1 cellular context compared by ENCODE assay signal in genomic region chr9:94802795-94803194, GRCh38.
TF ChIP-seq lines count a peak whose summit lies in the region.

No MANE protein-coding gene starts in this region.

TF ChIP-seq in HEK293, 187 proteins besides CTCF, POLR2A, EP300 and RAD21 (continued from another document):
- TF ChIP-seq ZNF596 (tag by site-specific recombination; IDR thresholded peaks at IDR 0.05) (no peak), ZNF571 (tag by site-specific recombination; IDR thresholded peaks at IDR 0.05) (no peak), HOXC10 (CRISPR knock-in tag; IDR thresholded peaks at IDR 0.05) (no peak), ZSCAN4 (tag by site-specific recombination; IDR thresholded peaks at IDR 0.05) (no peak), ZNF623 (tag by site-specific recombination; IDR thresholded peaks at IDR 0.05) (no peak), ZNF416 (tag by site-specific recombination; IDR thresholded peaks at IDR 0.05) (no peak), ZSCAN5A (tag by site-specific recombination; IDR thresholded peaks at IDR 0.05) (no peak), ZBTB17 (tag by site-specific recombination; IDR thresholded peaks at IDR 0.05) (0 out of 2 replicates have a peak, but pooled peaks have one; percentile 19), ZNF174 (tag by site-specific recombination; IDR thresholded peaks at IDR 0.05) (no peak), SP3 (tag by site-specific recombination; IDR thresholded peaks at IDR 0.05) (no peak), ZBTB7A (tag by site-specific recombination; IDR thresholded peaks at IDR 0.05; ENCODE audit: low read depth) (no peak), ZFHX2 (tag by site-specific recombination; conservative IDR thresholded peaks at IDR 0.05) (no peak), ZNF670 (tag by site-specific recombination; IDR thresholded peaks at IDR 0.05; ENCODE audit: low read depth) (no peak)
